ENCODE assay signal across 8 cellular contexts in the genomic region with DNA sequence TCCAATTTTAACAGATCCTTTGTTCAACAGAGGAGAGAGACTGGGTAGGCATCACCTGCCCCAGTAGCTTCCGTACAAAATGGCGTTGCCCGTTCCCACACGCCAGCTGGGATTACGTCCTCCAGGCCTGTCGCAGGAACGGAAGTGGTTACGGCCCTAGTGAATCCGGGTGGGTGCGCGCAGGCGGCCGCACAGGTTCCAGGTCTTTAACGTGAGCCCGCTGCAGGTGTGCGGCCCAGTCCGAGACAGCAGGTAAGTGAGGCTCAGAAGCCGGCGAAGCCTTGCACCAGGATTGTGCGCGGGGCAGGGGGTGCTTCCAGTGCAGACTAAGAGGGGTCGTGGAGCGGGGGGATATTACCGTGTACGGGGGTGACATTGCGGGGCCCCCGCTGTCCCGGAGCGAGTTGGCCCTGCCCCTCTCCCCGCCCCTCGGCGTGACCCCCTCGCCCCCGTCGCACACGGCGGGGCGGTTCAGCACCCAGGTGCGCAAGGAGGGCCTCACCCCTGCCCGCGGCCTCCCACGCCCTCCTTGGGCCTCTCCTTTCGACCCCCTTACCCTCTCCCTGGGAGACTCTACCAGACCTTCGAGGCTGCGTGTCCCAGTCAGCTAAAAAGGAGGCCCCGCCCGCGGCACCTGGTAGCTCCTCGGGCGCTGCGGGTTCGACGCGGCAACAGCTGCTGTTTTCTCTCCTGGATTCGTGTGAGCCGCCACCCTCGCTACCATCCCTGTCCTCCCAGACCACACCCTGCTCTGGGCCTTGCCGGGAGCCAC. TPM values are rescaled to one million over a fixed set of nuclear protein-coding genes. Genes with fewer than 3 reads are reported as not detected.
A peak's percentile ranks its signal among the peaks of the same experiment; 100 is the strongest.
DNase-seq lines count a peak whose midpoint lies in the region; ATAC-seq and TF ChIP-seq lines count a peak whose summit lies in the region.

A gene with protein sequence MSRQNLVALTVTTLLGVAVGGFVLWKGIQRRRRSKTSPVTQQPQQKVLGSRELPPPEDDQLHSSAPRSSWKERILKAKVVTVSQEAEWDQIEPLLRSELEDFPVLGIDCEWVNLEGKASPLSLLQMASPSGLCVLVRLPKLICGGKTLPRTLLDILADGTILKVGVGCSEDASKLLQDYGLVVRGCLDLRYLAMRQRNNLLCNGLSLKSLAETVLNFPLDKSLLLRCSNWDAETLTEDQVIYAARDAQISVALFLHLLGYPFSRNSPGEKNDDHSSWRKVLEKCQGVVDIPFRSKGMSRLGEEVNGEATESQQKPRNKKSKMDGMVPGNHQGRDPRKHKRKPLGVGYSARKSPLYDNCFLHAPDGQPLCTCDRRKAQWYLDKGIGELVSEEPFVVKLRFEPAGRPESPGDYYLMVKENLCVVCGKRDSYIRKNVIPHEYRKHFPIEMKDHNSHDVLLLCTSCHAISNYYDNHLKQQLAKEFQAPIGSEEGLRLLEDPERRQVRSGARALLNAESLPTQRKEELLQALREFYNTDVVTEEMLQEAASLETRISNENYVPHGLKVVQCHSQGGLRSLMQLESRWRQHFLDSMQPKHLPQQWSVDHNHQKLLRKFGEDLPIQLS (plus strand): TSS at position 159 of the 772 bp plus-strand sequence. CDS start 17,973 bp downstream, outside the sequence.

- TF ChIP-seq CTCF in RWPE1 (conservative IDR thresholded peaks at IDR 0.05; ENCODE audit: low read depth) (no peak), foreskin fibroblast (IDR thresholded peaks at IDR 0.05; ENCODE audit: low read depth, low read length) (no peak), neural cell (IDR thresholded peaks at IDR 0.05; ENCODE audit: poor library complexity, severe bottlenecking) (no peak), stomach (IDR thresholded peaks at IDR 0.05) (no peak)

- ATAC-seq in GM21723 (IDR thresholded peaks at IDR 0.05; ENCODE audit: unreplicated experiment), result peak; percentile 84

- peak; percentile 39 for TF ChIP-seq RAD21 in neural cell (conservative IDR thresholded peaks at IDR 0.05)

- TF ChIP-seq EP300 in neural cell (conservative IDR thresholded peaks at IDR 0.05; ENCODE audit: poor library complexity, severe bottlenecking), result no peak
- TF ChIP-seq EP300 in stomach (IDR thresholded peaks at IDR 0.05), result no peak

- peaks cover 20% of the 10 kb centered on the region for H3K79me2 ChIP-seq in neural cell (replicated peaks; ENCODE audit: insufficient read depth, low read length)

- H3K4me2 ChIP-seq in neural cell (ENCODE audit: low read length), result peak within 1 kb of the TSS; percentile 89

- peak; percentile 98 for DNase-seq in DMS53 (lab: John Stamatoyannopoulos, UW)
- DNase-seq in RWPE1 (ENCODE audit: low spot score), result peak; percentile 95
- DNase-seq in activated gamma-delta T cell treated with Interleukin-2 at 50 U/mL for 16 hours, result peak; percentile 64
- peak; percentile 74 to 93 for DNase-seq in foreskin fibroblast
- DNase-seq in stomach, result peak; percentile 93

- peak within 1 kb of the TSS; percentile 53 for H3K27ac ChIP-seq in KOPT-K1 (ENCODE audit: low read depth, low read length, poor library complexity, severe bottlenecking)
- peak within 1 kb of the TSS; percentile 77 for H3K27ac ChIP-seq in RWPE1
- H3K27ac ChIP-seq in neural cell (ENCODE audit: low read length), result peak within 1 kb of the TSS; percentile 88
- peak within 1 kb of the TSS; percentile 79 to 96 (median 88) for H3K27ac ChIP-seq in stomach

- peak within 1 kb of the TSS; percentile 85 for H3K9ac ChIP-seq in neural cell (ENCODE audit: low read length)

- WGBS in stomach, 5 donors, result 0 to 1% (median 0%) methylated on average over 34 to 58 of the region's 58 CpGs

- POLR2A ChIA-PET in RWPE1 (lab: Yijun Ruan, JAX; ENCODE audit: low non-redundant PET), result interaction anchor here (0.5 to 0.6 kb wide), 2 partner anchors 45 to 60 kb away, joined by 3 read pairs; no protein-coding TSS in a partner anchor

- no peaks in the 10 kb centered on the region for H3K9me2 ChIP-seq in neural cell (ENCODE audit: insufficient read depth, low read length)

- peak in 1 of 4 donors; percentile 48 for TF ChIP-seq POLR2A in stomach (IDR thresholded peaks at IDR 0.05)

- H3K4me3 ChIP-seq in foreskin fibroblast (ENCODE audit: low read depth in 1 of 2, low read length in 2 of 2), result peak within 1 kb of the TSS; percentile 71 to 79
- peak within 1 kb of the TSS; percentile 80 for H3K4me3 ChIP-seq in neural cell (ENCODE audit: low read length)
- peak within 1 kb of the TSS; percentile 57 to 95 (median 68) for H3K4me3 ChIP-seq in stomach

- H3K4me1 ChIP-seq in stomach, result peaks cover 0 to 16% (median 8%) of the 10 kb centered on the region in 4 donors

- no peaks in the 10 kb centered on the region for H3F3A ChIP-seq in neural cell (ENCODE audit: insufficient read depth, low read length, poor library complexity, severe bottlenecking)

- H3K27me3 ChIP-seq in neural cell (ENCODE audit: insufficient read depth, low read depth, low read length) (no peaks in the 10 kb centered on the region), stomach (no peaks in the 10 kb centered on the region)

- no peaks in the 10 kb centered on the region for H3K36me3 ChIP-seq in KOPT-K1 (ENCODE audit: insufficient read depth, low read length)
- H3K36me3 ChIP-seq in neural cell (ENCODE audit: insufficient read depth, low read length), result no peaks in the 10 kb centered on the region
- H3K36me3 ChIP-seq in stomach, result peaks cover 0 to under 1% (median 0%) of the 10 kb centered on the region in 4 donors

- intact Hi-C loops in stomach (cut with DNase I; ENCODE audit: low total_unique reads), result loop anchor here (10.0 kb wide), 1 partner anchor 47 kb away; no protein-coding TSS in a partner anchor

- CTCF ChIA-PET in RWPE1 (lab: Yijun Ruan, JAX), result interaction anchor here (0.6 kb wide), 1 partner anchor 362 kb away, joined by 3 read pairs; no protein-coding TSS in a partner anchor

- H3K9me3 ChIP-seq in KOPT-K1 (ENCODE audit: insufficient read depth, low read length, poor library complexity, severe bottlenecking), result no peaks in the 10 kb centered on the region
- H3K9me3 ChIP-seq in neural cell (ENCODE audit: low read length), result no peaks in the 10 kb centered on the region
- H3K9me3 ChIP-seq in stomach, result no peaks in the 10 kb centered on the region

- H4K20me1 ChIP-seq in neural cell (ENCODE audit: insufficient read depth), result no peaks in the 10 kb centered on the region

- H2AFZ ChIP-seq in neural cell (ENCODE audit: low read depth, low read length), result peak within 1 kb of the TSS; percentile 92

TF ChIP-seq in neural cell, 6 proteins besides CTCF, POLR2A, EP300 and RAD21:
- TF ChIP-seq POLR2AphosphoS5 (IDR thresholded peaks at IDR 0.05) (peak; percentile 91), TAF1 (IDR thresholded peaks at IDR 0.05; ENCODE audit: low read depth) (peak; percentile 86), EZH2 (IDR thresholded peaks at IDR 0.05; ENCODE audit: borderline replicate concordance, insufficient read depth, low read length, poor library complexity, severe bottlenecking) (no peak), MXI1 (conservative IDR thresholded peaks at IDR 0.05; ENCODE audit: poor library complexity, severe bottlenecking) (peak; percentile 76), SMC3 (conservative IDR thresholded peaks at IDR 0.05; ENCODE audit: poor library complexity) (peak; percentile 48)
- TF ChIP-seq, protein P1, sequence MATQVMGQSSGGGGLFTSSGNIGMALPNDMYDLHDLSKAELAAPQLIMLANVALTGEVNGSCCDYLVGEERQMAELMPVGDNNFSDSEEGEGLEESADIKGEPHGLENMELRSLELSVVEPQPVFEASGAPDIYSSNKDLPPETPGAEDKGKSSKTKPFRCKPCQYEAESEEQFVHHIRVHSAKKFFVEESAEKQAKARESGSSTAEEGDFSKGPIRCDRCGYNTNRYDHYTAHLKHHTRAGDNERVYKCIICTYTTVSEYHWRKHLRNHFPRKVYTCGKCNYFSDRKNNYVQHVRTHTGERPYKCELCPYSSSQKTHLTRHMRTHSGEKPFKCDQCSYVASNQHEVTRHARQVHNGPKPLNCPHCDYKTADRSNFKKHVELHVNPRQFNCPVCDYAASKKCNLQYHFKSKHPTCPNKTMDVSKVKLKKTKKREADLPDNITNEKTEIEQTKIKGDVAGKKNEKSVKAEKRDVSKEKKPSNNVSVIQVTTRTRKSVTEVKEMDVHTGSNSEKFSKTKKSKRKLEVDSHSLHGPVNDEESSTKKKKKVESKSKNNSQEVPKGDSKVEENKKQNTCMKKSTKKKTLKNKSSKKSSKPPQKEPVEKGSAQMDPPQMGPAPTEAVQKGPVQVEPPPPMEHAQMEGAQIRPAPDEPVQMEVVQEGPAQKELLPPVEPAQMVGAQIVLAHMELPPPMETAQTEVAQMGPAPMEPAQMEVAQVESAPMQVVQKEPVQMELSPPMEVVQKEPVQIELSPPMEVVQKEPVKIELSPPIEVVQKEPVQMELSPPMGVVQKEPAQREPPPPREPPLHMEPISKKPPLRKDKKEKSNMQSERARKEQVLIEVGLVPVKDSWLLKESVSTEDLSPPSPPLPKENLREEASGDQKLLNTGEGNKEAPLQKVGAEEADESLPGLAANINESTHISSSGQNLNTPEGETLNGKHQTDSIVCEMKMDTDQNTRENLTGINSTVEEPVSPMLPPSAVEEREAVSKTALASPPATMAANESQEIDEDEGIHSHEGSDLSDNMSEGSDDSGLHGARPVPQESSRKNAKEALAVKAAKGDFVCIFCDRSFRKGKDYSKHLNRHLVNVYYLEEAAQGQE (IDR thresholded peaks at IDR 0.05; ENCODE audit: borderline replicate concordance), result peak; percentile 85

RNA-seq across cellular contexts. Expression of the gene that starts here (rescaled TPM):
- polyA plus RNA-seq in neural cell, result 43.3 and 49.9 TPM in 2 replicates
- polyA minus RNA-seq in neural cell, result 45.8 and 47.2 TPM in 2 replicates
- total RNA-seq in stomach, result 10 to 100 TPM in 3 of 5 donors, 1 to 10 TPM in 2; 8.0 to 25.4 (median 14.7) TPM
- polyA plus RNA-seq in stomach, result 1 to 10 TPM; 3.4 to 9.5 (median 4.9) TPM

Comparison
In these comparisons a context has a peak if more than half of its experiments do, and no peak if none do; other contexts are left out.
1. Peak in every context shown above with its lines: DNase-seq, ATAC-seq, H3K4me3 ChIP-seq and H3K27ac ChIP-seq.